Comparison of ENCODE assay signal across 8 cellular contexts in the genomic region with DNA sequence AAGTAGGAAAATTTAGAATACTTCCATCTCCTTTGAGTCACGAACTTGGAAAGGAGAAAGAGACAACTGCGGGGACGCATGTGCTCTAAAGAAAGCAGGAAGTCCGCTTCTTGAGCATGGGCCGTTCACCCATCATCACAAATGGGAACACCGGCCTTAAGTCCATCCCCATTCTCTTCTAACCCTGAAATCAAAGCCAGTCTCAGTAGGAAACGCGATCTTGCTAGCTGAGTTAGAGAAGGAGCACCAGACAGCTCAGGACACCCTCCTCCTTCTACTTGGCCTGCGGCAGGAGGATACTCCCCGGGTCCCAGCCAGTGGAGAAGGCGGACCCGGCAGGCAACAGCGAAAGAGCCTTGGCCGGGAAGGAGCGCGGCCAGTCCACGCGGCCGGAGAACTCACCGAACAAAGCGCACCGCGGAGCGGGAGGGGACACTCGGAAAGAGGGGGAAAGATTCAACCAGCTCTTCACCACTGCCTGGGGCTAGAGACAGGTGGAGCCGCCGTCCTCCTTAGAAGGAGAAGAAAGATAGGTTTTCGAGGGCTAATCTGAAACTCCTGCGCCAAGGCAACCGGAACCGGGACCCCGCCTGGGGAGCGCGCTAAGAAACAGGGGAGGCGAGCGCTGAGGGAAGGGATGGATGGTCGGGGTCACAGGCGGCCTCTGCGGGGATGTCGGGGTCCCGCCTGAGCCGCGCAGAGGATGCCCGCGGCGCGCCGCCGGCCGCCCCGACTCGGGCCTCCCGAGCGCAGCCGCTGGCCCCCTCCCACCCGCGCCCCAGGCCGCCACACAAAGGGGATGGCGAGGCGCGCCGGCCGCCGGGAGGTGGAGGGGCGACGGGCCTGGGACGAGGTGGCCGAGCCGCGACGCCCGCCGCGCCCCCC. TPM values are rescaled to one million over a fixed set of nuclear protein-coding genes. Genes with fewer than 3 reads are reported as not detected.
A peak's percentile ranks its signal among the peaks of the same experiment; 100 is the strongest.
DNase-seq lines count a peak whose midpoint lies in the region; ATAC-seq and TF ChIP-seq lines count a peak whose summit lies in the region.

No MANE protein-coding gene starts in this region.

- intact Hi-C loops in sciatic nerve (cut with DNase I) = no loop called here

- DNase-seq in GF-D8 (lab: John Stamatoyannopoulos, UW) = peak; percentile 33
- peak; percentile 72 for DNase-seq in SW480 (ENCODE audit: low spot score)
- DNase-seq in astrocyte of the cerebellum (ENCODE audit: low read depth) = no peak
- peak; percentile 68 for DNase-seq in sciatic nerve (ENCODE audit: low spot score)

- H3K9ac ChIP-seq in HUES6 (ENCODE audit: low read length) = peak overlapping the region; percentile 82

- H3K4me1 ChIP-seq in HUES6 (ENCODE audit: control insufficient read depth, insufficient read depth, low read length) = 0 out of 2 replicates have a peak, but pooled peaks cover 3% of the 10 kb centered on the region

- no peak for TF ChIP-seq CTCF in astrocyte of the cerebellum (IDR thresholded peaks at IDR 0.05; ENCODE audit: low read depth, low read length, missing control alignments)

- H3K36me3 ChIP-seq in HUES6 (ENCODE audit: control insufficient read depth, insufficient read depth, low read length) = peaks cover 7% of the 10 kb centered on the region; the same call in 1 of the 2 replicates

- in situ Hi-C loops in astrocyte of the cerebellum (cut with HindIII; ENCODE audit: low sequenced_read_pairs) = no loop called here

- no peaks in the 10 kb centered on the region for H3K27me3 ChIP-seq in HUES6 (ENCODE audit: control insufficient read depth, insufficient read depth, low read length)

- H3K4me3 ChIP-seq in HUES6 (ENCODE audit: low read depth, low read length) (peak overlapping the region; percentile 67), astrocyte of the cerebellum (ENCODE audit: low read depth, low read length) (peak overlapping the region; percentile 91), iPS-11a (ENCODE audit: low read depth, low read length) (peak overlapping the region; percentile 79)

- H3K27ac ChIP-seq in HUES6 (ENCODE audit: low read depth, low read length) = peak overlapping the region; percentile 77; the same call in 1 of the 2 replicates

- ATAC-seq in GM21447 (IDR thresholded peaks at IDR 0.05; ENCODE audit: unreplicated experiment) (peak; percentile 30), sciatic nerve (peak; percentile 56), esophagus mucosa (no peak)

- peaks cover 3% of the 10 kb centered on the region; the same call in 1 of the 2 replicates for H3K9me3 ChIP-seq in HUES6 (ENCODE audit: control insufficient read depth, insufficient read depth, low read depth, low read length)

RNA-seq across cellular contexts. Expression of a gene that starts 0.8 kb away (rescaled TPM):
- total RNA-seq in sciatic nerve = 52.2 TPM
- 17.3 TPM for total RNA-seq in esophagus mucosa
